In the genomic region with DNA sequence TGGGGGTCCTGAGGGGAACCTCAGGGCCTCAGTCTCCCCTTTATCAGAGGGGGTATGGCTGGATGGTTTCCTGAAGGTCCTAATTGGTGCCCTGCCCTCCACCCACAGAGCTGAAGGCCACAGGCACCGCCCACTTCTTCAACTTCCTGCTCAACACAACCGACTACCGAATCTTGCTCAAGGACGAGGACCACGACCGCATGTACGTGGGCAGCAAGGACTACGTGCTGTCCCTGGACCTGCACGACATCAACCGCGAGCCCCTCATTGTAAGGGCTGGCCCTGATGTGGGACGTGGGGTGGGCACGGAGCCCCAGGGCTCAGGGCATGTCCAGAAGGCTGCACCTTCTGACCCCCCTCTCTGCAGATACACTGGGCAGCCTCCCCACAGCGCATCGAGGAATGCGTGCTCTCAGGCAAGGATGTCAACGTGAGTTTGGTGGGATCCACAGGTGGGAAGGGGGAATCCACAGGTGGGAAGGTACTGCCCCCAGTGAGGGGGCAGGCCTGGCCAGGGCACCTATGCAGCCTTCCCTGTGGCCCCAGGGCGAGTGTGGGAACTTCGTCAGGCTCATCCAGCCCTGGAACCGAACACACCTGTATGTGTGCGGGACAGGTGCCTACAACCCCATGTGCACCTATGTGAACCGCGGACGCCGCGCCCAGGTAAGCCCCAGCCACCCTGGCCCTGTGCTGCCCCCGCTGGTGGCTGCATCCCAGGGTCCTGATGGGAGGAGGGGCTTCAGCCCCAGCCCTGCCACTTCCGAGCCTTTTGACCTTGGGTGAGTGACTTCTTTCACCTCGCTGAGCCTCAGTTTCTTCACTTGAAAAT, we compare ENCODE assay signal across 1 cellular context.
TF ChIP-seq lines count a peak whose summit lies in the region.

No MANE protein-coding gene starts in this region.

TF ChIP-seq in H1, 55 proteins besides CTCF, POLR2A, EP300 and RAD21:
- TF ChIP-seq, protein P1, sequence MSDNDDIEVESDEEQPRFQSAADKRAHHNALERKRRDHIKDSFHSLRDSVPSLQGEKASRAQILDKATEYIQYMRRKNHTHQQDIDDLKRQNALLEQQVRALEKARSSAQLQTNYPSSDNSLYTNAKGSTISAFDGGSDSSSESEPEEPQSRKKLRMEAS (IDR thresholded peaks at IDR 0.05) = no peak
TF ChIP-seq in H1: peak in this region for 0.
